ENCODE assay signal across 13 cellular contexts in genomic region chr11:1692708-1693326, GRCh38. TPM values are rescaled to one million over a fixed set of nuclear protein-coding genes. Genes with fewer than 3 reads are reported as not detected.
DNase-seq lines count a peak whose midpoint lies in the region; ATAC-seq, FAIRE-seq and TF ChIP-seq lines count a peak whose summit lies in the region.
"Had no signal": no experiment of that assay in that cellular context is flagged by ENCODE, and none has a peak within 500 bp of the region (broad histone marks: within the 10 kb centered on the region; RNA-seq: fewer than 3 reads in every experiment).

No MANE protein-coding gene starts in this region.

- H3K27me3 ChIP-seq in GM23338 (ENCODE audit: insufficient read depth) (no peaks in the 10 kb centered on the region), OCI-LY3 (ENCODE audit: low read depth, low read length) (peaks cover 36% of the 10 kb centered on the region), endodermal cell (ENCODE audit: control insufficient read depth, insufficient read depth, low read length, poor library complexity, severe bottlenecking) (peaks cover 94% of the 10 kb centered on the region), neuronal stem cell (ENCODE audit: control insufficient read depth in 3 of 3, insufficient read depth in 3 of 3, low read depth in 1 of 3, low read length in 3 of 3) (peaks cover 0 to 39% (median 0%) of the 10 kb centered on the region in 3 experiments)
- H3K27me3 ChIP-seq: right atrium auricular region had no signal

- peak overlapping the region; percentile 35 for H2BK120ac ChIP-seq in neuronal stem cell (ENCODE audit: low read depth, low read length)

- TF ChIP-seq CTCF in GM23338 (conservative IDR thresholded peaks at IDR 0.05; ENCODE audit: low read depth in 2 of 2) (no peak), OCI-LY3 (IDR thresholded peaks at IDR 0.05; ENCODE audit: low read depth, low read length) (no peak), endodermal cell (conservative IDR thresholded peaks at IDR 0.05) (no peak)

- peak overlapping the region; percentile 99 for H2BK12ac ChIP-seq in neuronal stem cell (ENCODE audit: low read length)

- no peak for FAIRE-seq in RCC 7860 (lab: Jason Lieb, UNC)
- FAIRE-seq: kidney had no signal

- H3K79me1 ChIP-seq in neuronal stem cell (ENCODE audit: low read depth, low read length) = peaks cover 3% of the 10 kb centered on the region

- no peak overlapping the region for H2AFZ ChIP-seq in GM23338
- H2AFZ ChIP-seq in OCI-LY3 (ENCODE audit: low read depth, low read length) = 0 out of 2 replicates have a peak overlapping the region, but pooled peaks have one; percentile 13
- no peak overlapping the region for H2AFZ ChIP-seq in neuronal stem cell (ENCODE audit: low read length)

- H4K91ac ChIP-seq in neuronal stem cell (ENCODE audit: low read depth, low read length, poor library complexity) = peak overlapping the region; percentile 46

- no peaks in the 10 kb centered on the region for H3K9me2 ChIP-seq in GM23338 (ENCODE audit: insufficient read depth)

- no peak overlapping the region for H3K27ac Mint-ChIP-seq in GM23338
- no peak overlapping the region for H3K27ac Mint-ChIP-seq in endodermal cell

- DNase-seq in GM23338 (ENCODE audit: low spot score) (no peak), endodermal cell (no peak), neuronal stem cell (ENCODE audit: low spot score) (no peak), RCC 7860 (ENCODE audit: low spot score) (no peak), NOMO-1 (lab: John Stamatoyannopoulos, UW; ENCODE audit: unreplicated experiment in 2 of 2) (no peak)
- no peak for DNase-seq in stimulated activated CD4-positive, alpha-beta T cell treated with anti-CD3 and anti-CD28 coated beads, Interleukin-4, amount 100 ng/mL, for 4 hours

- H3K4me1 Mint-ChIP-seq in GM23338 = peaks cover 5% of the 10 kb centered on the region; the same call in 2 of the 3 replicates
- peaks cover 18% of the 10 kb centered on the region for H3K4me1 Mint-ChIP-seq in endodermal cell

- peak overlapping the region; percentile 82 for H3K18ac ChIP-seq in neuronal stem cell (ENCODE audit: low read length)

- 0 out of 2 replicates have a peak, but pooled peaks cover 6% of the 10 kb centered on the region for H3K4me1 ChIP-seq in GM23338 (ENCODE audit: insufficient read depth)
- H3K4me1 ChIP-seq in OCI-LY3 (ENCODE audit: low read length) = no peaks in the 10 kb centered on the region
- peaks cover 5% of the 10 kb centered on the region for H3K4me1 ChIP-seq in endodermal cell (ENCODE audit: control insufficient read depth, insufficient read depth, low read length)
- peaks cover 0 to 14% of the 10 kb centered on the region in 2 donors for H3K4me1 ChIP-seq in neuronal stem cell (ENCODE audit: control insufficient read depth in 2 of 2, insufficient read depth in 1 of 2, low read depth in 1 of 2, low read length in 2 of 2)

- H2AK5ac ChIP-seq in neuronal stem cell (ENCODE audit: low read depth, low read length) = peak overlapping the region; percentile 82

- no peak overlapping the region for H3K14ac ChIP-seq in neuronal stem cell (ENCODE audit: low read length)

- H3K27me3 Mint-ChIP-seq in GM23338 (ENCODE audit: insufficient read depth, low read depth, poor library complexity) (peaks cover 17% of the 10 kb centered on the region), endodermal cell (ENCODE audit: insufficient read depth) (peaks cover 92% of the 10 kb centered on the region)

- no peaks in the 10 kb centered on the region for H3K79me2 ChIP-seq in GM23338 (replicated peaks; ENCODE audit: insufficient read depth)
- no peaks in the 10 kb centered on the region for H3K79me2 ChIP-seq in OCI-LY3 (ENCODE audit: low read length)

- H3K4me2 ChIP-seq in GM23338 = peak overlapping the region; percentile 84; the same call in 1 of the 2 replicates
- peak overlapping the region; percentile 82 for H3K4me2 ChIP-seq in OCI-LY3 (ENCODE audit: low read length)
- H3K4me2 ChIP-seq in neuronal stem cell (ENCODE audit: insufficient read depth, low read length, poor library complexity, severe bottlenecking) = no peak overlapping the region

- no peak overlapping the region for H3K4ac ChIP-seq in neuronal stem cell (ENCODE audit: low read length)

- no peak for ATAC-seq in GM23338

- H3F3A ChIP-seq in GM23338 (replicated peaks; ENCODE audit: low read depth) = no peaks in the 10 kb centered on the region

- H3K36me3 ChIP-seq in GM23338 (ENCODE audit: insufficient read depth) (no peaks in the 10 kb centered on the region), OCI-LY3 (replicated peaks; ENCODE audit: low read depth, low read length) (no peaks in the 10 kb centered on the region), endodermal cell (ENCODE audit: control insufficient read depth, insufficient read depth, low read length) (no peaks in the 10 kb centered on the region), neuronal stem cell (replicated peaks in 1 of 2; ENCODE audit: control insufficient read depth in 2 of 2, insufficient read depth in 2 of 2, low read length in 2 of 2) (no peaks in the 10 kb centered on the region)
- H3K36me3 ChIP-seq: right atrium auricular region had no signal

- H3K4me3 ChIP-seq in GM23338 = peak overlapping the region; percentile 56; the same call in 1 of the 2 replicates
- peak overlapping the region; percentile 81 for H3K4me3 ChIP-seq in OCI-LY3 (ENCODE audit: low read length)
- H3K4me3 ChIP-seq in endodermal cell (ENCODE audit: low read length) = no peak overlapping the region
- H3K4me3 ChIP-seq in neuronal stem cell (ENCODE audit: low read length in 2 of 2) = no peak overlapping the region

- 30 to 63% methylated on average over 9 to 19 of the region's 20 CpGs for WGBS in endodermal cell (ENCODE audit: insufficient coverage in 1 of 2, insufficient read length in 1 of 2), 2 experiments
- no CpG with 5 or more reads among the region's 20 CpGs for WGBS in neuronal stem cell (ENCODE audit: extremely low coverage in 2 of 2, insufficient read length in 2 of 2, insufficient replicate concordance in 1 of 2), 2 donors

- H3K36me3 Mint-ChIP-seq in GM23338 (ENCODE audit: low read depth) (no peaks in the 10 kb centered on the region), endodermal cell (ENCODE audit: low read depth) (no peaks in the 10 kb centered on the region)
- H3K36me3 Mint-ChIP-seq: CD4-positive, alpha-beta memory T cell had no signal

- H2BK15ac ChIP-seq in neuronal stem cell (ENCODE audit: low read length) = peak overlapping the region; percentile 99

- H2BK5ac ChIP-seq in neuronal stem cell (ENCODE audit: low read length) = peak overlapping the region; percentile 77

- no peaks in the 10 kb centered on the region; the same call in 2 of the 3 replicates for H3K9me3 Mint-ChIP-seq in GM23338
- peaks cover 3% of the 10 kb centered on the region for H3K9me3 Mint-ChIP-seq in endodermal cell
- H3K9me3 Mint-ChIP-seq: CD4-positive, alpha-beta memory T cell had no signal

- no peak overlapping the region for H3K27ac ChIP-seq in GM23338 (ENCODE audit: low read depth)
- H3K27ac ChIP-seq in OCI-LY3 (ENCODE audit: low read length) = no peak overlapping the region
- H3K27ac ChIP-seq in endodermal cell (ENCODE audit: low read depth, low read length) = no peak overlapping the region
- no peak overlapping the region for H3K27ac ChIP-seq in neuronal stem cell (replicated peaks; ENCODE audit: low read length)

- peak overlapping the region; percentile 79; the same call in 2 of the 3 replicates for H3K4me3 Mint-ChIP-seq in GM23338
- peak overlapping the region; percentile 48 for H3K4me3 Mint-ChIP-seq in endodermal cell

- no peak overlapping the region for H4K8ac ChIP-seq in neuronal stem cell (ENCODE audit: low read depth, low read length)

- H3K9me3 ChIP-seq in OCI-LY3 (ENCODE audit: insufficient read depth, low read length) (no peaks in the 10 kb centered on the region), endodermal cell (ENCODE audit: control insufficient read depth, low read length) (no peaks in the 10 kb centered on the region), neuronal stem cell (replicated peaks in 1 of 2; ENCODE audit: control insufficient read depth in 2 of 2, insufficient read depth in 1 of 2, low read depth in 1 of 2, low read length in 2 of 2) (no peaks in the 10 kb centered on the region)
- H3K9me3 ChIP-seq: right atrium auricular region had no signal

- H3K23ac ChIP-seq in neuronal stem cell (ENCODE audit: low read depth, low read length, poor library complexity) = peak overlapping the region; percentile 75

- H4K20me1 ChIP-seq in GM23338 (replicated peaks; ENCODE audit: insufficient read depth) (no peaks in the 10 kb centered on the region), OCI-LY3 (ENCODE audit: insufficient read depth, low read length) (no peaks in the 10 kb centered on the region)

- H3K9ac ChIP-seq in OCI-LY3 (ENCODE audit: low read length) (no peak overlapping the region), endodermal cell (ENCODE audit: extremely low read depth, low read length, poor library complexity, severe bottlenecking) (no peak overlapping the region), neuronal stem cell (ENCODE audit: low read depth, low read length, poor library complexity) (peak overlapping the region; percentile 50)

RNA-seq across cellular contexts. Expression of gene KRTAP5-6, which starts 4.2 kb away (rescaled TPM):
- not detected in 2 replicates for total RNA-seq in GM23338 (2014; rRNA removed; shearing (Covaris generic))
- polyA plus RNA-seq in GM23338 (2016; fragmentation: Nextera tagmentation; extraction: Ambion mirVana) = not detected in 2 replicates
- total RNA-seq in endodermal cell = not detected
- not detected for polyA plus RNA-seq in endodermal cell (2013, experiment 1 of 2)
- not detected for polyA plus RNA-seq in endodermal cell (2013, experiment 2 of 2)
- not detected for polyA plus RNA-seq in neuronal stem cell (2013, experiment 1 of 2)
- not detected for polyA plus RNA-seq in neuronal stem cell (2013, experiment 2 of 2)
- total RNA-seq: CD4-positive, alpha-beta memory T cell; chondrocyte; G401; kidney; right atrium auricular region; SK-MEL-5 had no signal
- polyA plus RNA-seq: CD4-positive, alpha-beta memory T cell had no signal

RNA-seq across cellular contexts. Expression of gene IFITM10, which starts 57.6 kb away (rescaled TPM):
- not detected in 2 replicates for total RNA-seq in GM23338 (2014; rRNA removed; shearing (Covaris generic))
- 0.06 TPM in 1 of 2 replicates, not detected in the other for polyA plus RNA-seq in GM23338 (2016; fragmentation: Nextera tagmentation; extraction: Ambion mirVana)
- total RNA-seq in endodermal cell = 1 to 10 TPM in 1 of 2 donors, under 1 TPM in 1; 0.75 to 1.0 TPM
- 0.39 TPM for polyA plus RNA-seq in endodermal cell (2013, experiment 1 of 2)
- polyA plus RNA-seq in endodermal cell (2013, experiment 2 of 2) = 0.29 TPM
- 0.40 TPM for polyA plus RNA-seq in neuronal stem cell (2013, experiment 1 of 2)
- polyA plus RNA-seq in neuronal stem cell (2013, experiment 2 of 2) = 0.39 TPM
- total RNA-seq: G401, SK-MEL-5 had no signal
- polyA plus RNA-seq: CD4-positive, alpha-beta memory T cell had no signal

Comparison
In these comparisons a context has a peak if more than half of its experiments do, and no peak if none do; other contexts are left out.
1. H3K4me3 ChIP-seq: peak in GM23338 (single experiment) and OCI-LY3 (single experiment); none in endodermal cell (single experiment) and neuronal stem cell (0 of 2).